Comparison of ENCODE assay signal across 15 cellular contexts in genomic region chr2:179790235-179790895, GRCh38.
DNase-seq lines count a peak whose midpoint lies in the region; TF ChIP-seq lines count a peak whose summit lies in the region.
"Had no signal": no experiment of that assay in that cellular context is flagged by ENCODE, and none has a peak within 500 bp of the region (broad histone marks: within the 10 kb centered on the region; RNA-seq: fewer than 3 reads in every experiment).

No MANE protein-coding gene starts in this region.

- no peaks in the 10 kb centered on the region for H3K79me2 ChIP-seq in hepatocyte

- no peak overlapping the region for H3K4me3 ChIP-seq in breast epithelium
- no peak overlapping the region for H3K4me3 ChIP-seq in epithelial cell of esophagus (ENCODE audit: low read length)
- no peak overlapping the region for H3K4me3 ChIP-seq in hepatocyte
- H3K4me3 ChIP-seq: A549, GM23338 had no signal

- H3K36me3 ChIP-seq in breast epithelium (no peaks in the 10 kb centered on the region), hepatocyte (replicated peaks; ENCODE audit: insufficient read depth, low read depth) (no peaks in the 10 kb centered on the region)
- H3K36me3 ChIP-seq: BE2C had no signal

- H3K27me3 ChIP-seq in breast epithelium (no peaks in the 10 kb centered on the region), hepatocyte (no peaks in the 10 kb centered on the region)
- H3K27me3 ChIP-seq: BE2C had no signal

- H3K9me3 Mint-ChIP-seq in MCF 10A (ENCODE audit: unreplicated experiment): no peaks in the 10 kb centered on the region
- H3K9me3 Mint-ChIP-seq: GM23338 had no signal

- H3K4me3 Mint-ChIP-seq in MCF 10A (ENCODE audit: unreplicated experiment): no peak overlapping the region
- H3K4me3 Mint-ChIP-seq: CD4-positive, alpha-beta memory T cell; GM23338 had no signal

- H3K4me1 ChIP-seq in breast epithelium: no peaks in the 10 kb centered on the region
- no peaks in the 10 kb centered on the region for H3K4me1 ChIP-seq in hepatocyte (ENCODE audit: insufficient read depth)
- H3K4me1 ChIP-seq: A549, BE2C had no signal

- H3K27ac ChIP-seq in breast epithelium (no peak overlapping the region), hepatocyte (no peak overlapping the region)
- H3K27ac ChIP-seq: A549, C4-2B had no signal

- POLR2A ChIA-PET in MCF 10A (lab: Yijun Ruan, JAX): interaction anchor here (1.0 to 1.7 kb wide), 6 partner anchors 10 to 48 kb away, joined by 3 read pairs; no protein-coding TSS in a partner anchor

- TF ChIP-seq CTCF in MCF 10A (IDR thresholded peaks at IDR 0.05; ENCODE audit: unreplicated experiment): no peak
- no peak for TF ChIP-seq CTCF in breast epithelium (IDR thresholded peaks at IDR 0.05)
- no peak for TF ChIP-seq CTCF in epithelial cell of esophagus (IDR thresholded peaks at IDR 0.05; ENCODE audit: insufficient read depth, low read depth, low read length, missing control alignments)
- no peak for TF ChIP-seq CTCF in hepatocyte (IDR thresholded peaks at IDR 0.05; ENCODE audit: poor library complexity)

- H3K27me3 Mint-ChIP-seq in MCF 10A (ENCODE audit: insufficient read depth, unreplicated experiment): no peaks in the 10 kb centered on the region

- H2AFZ ChIP-seq in hepatocyte: no peak overlapping the region
- H2AFZ ChIP-seq: GM23338 had no signal

- no peaks in the 10 kb centered on the region for H4K20me1 ChIP-seq in hepatocyte (ENCODE audit: insufficient read depth, poor library complexity, severe bottlenecking)

- peak overlapping the region; percentile 78 for H3K27ac Mint-ChIP-seq in MCF 10A (ENCODE audit: low read depth, unreplicated experiment)
- H3K27ac Mint-ChIP-seq: CD4-positive, alpha-beta memory T cell; GM23338 had no signal

- no peak overlapping the region for H3K4me2 ChIP-seq in hepatocyte
- H3K4me2 ChIP-seq: A549, GM23338 had no signal

- peaks cover 17% of the 10 kb centered on the region for H3K4me1 Mint-ChIP-seq in MCF 10A (ENCODE audit: insufficient read depth, unreplicated experiment)
- H3K4me1 Mint-ChIP-seq: CD4-positive, alpha-beta memory T cell; GM23338 had no signal

- H3K36me3 Mint-ChIP-seq in MCF 10A (ENCODE audit: insufficient read depth, unreplicated experiment): no peaks in the 10 kb centered on the region
- H3K36me3 Mint-ChIP-seq: CD4-positive, alpha-beta memory T cell had no signal

- DNase-seq in MCF 10A (ENCODE audit: unreplicated experiment) (peak; percentile 6), breast epithelium (ENCODE audit: low spot score in 2 of 2) (no peak), epithelial cell of esophagus (ENCODE audit: low read depth) (peak; percentile 53), myocyte (ENCODE audit: low read depth) (peak; percentile 37), NCI-H526 (lab: John Stamatoyannopoulos, UW) (no peak), NCI-H1105 treated with DMSO at 0.1 percent for 48 hours (lab: John Stamatoyannopoulos, UW) (no peak), hepatocyte (ENCODE audit: low spot score) (no peak)
- DNase-seq: BE2C; CD4-positive, alpha-beta memory T cell; DMS79 treated with DMSO at 0.1 percent for 48 hours; EL; H7 had no signal

- intact Hi-C loops in MCF 10A (cut with micrococcal nuclease): no loop called here
- intact Hi-C loops in breast epithelium (cut with DNase I; ENCODE audit: low total_unique reads): no loop called here

- H3K9me3 ChIP-seq in breast epithelium (no peaks in the 10 kb centered on the region), hepatocyte (ENCODE audit: low read depth) (no peaks in the 10 kb centered on the region)
- H3K9me3 ChIP-seq: A549, BE2C had no signal

- BruUV-seq in MCF 10A (replicated peaks; lab: Mats Ljungman, UMichigan): no TSS peak

- no peak for TF ChIP-seq POLR2A in breast epithelium (IDR thresholded peaks at IDR 0.05)

- no peaks in the 10 kb centered on the region for H3K9me2 ChIP-seq in hepatocyte (replicated peaks; ENCODE audit: insufficient read depth)

- CTCF ChIA-PET in MCF 10A (lab: Yijun Ruan, JAX): interaction anchor here (0.6 to 2.2 kb wide), 5 partner anchors 9 to 1843 kb away, joined by 3 to 7 read pairs (median 3); no protein-coding TSS in a partner anchor

Comparison
In these comparisons a context has a peak if more than half of its experiments do, and no peak if none do; other contexts are left out.
1. DNase-seq: peak in MCF 10A (single experiment), epithelial cell of esophagus (single experiment) and myocyte (single experiment); none in breast epithelium (0 of 2), NCI-H526 (0 of 2), NCI-H1105 treated with DMSO at 0.1 percent for 48 hours (single experiment) and hepatocyte (single experiment).